ENCODE assay signal across 11 cellular contexts in genomic region chr4:109921384-109921808, GRCh38. TPM values are rescaled to one million over a fixed set of nuclear protein-coding genes. Genes with fewer than 3 reads are reported as not detected.
DNase-seq lines count a peak whose midpoint lies in the region; ATAC-seq, FAIRE-seq and TF ChIP-seq lines count a peak whose summit lies in the region.
"Had no signal": no experiment of that assay in that cellular context is flagged by ENCODE, and none has a peak within 500 bp of the region (broad histone marks: within the 10 kb centered on the region; RNA-seq: fewer than 3 reads in every experiment).

No MANE protein-coding gene starts in this region.

- ATAC-seq in pancreas, result peak; percentile 35 to 72 (median 52)
- no peak for ATAC-seq in activated T-cell treated with anti-CD3 and anti-CD28 coated beads, Interleukin-2, amount 50 U/mL, for 72 hours (replicated peaks in 1 of 2)

- no peak overlapping the region for H3K4me3 ChIP-seq in GM23248
- H3K4me3 ChIP-seq in pancreas, result no peak overlapping the region

- H3K4me2 ChIP-seq in GM23248 (ENCODE audit: unreplicated experiment), result no peak overlapping the region

- peak overlapping the region; percentile 22; the same call in 1 of the 2 replicates for H3K9ac ChIP-seq in GM23248

- intact Hi-C loops in pancreas (cut with DNase I), result no loop called here

- no peaks in the 10 kb centered on the region for H3K36me3 ChIP-seq in GM23248 (ENCODE audit: low read depth)
- H3K36me3 ChIP-seq in pancreas, result no peaks in the 10 kb centered on the region
- H3K36me3 ChIP-seq: WERI-Rb-1 had no signal

- H3K9me3 ChIP-seq in GM23248 (ENCODE audit: low read depth) (no peaks in the 10 kb centered on the region), pancreas (no peaks in the 10 kb centered on the region)

- peak; percentile 78 for FAIRE-seq in RCC 7860 (lab: Jason Lieb, UNC)
- FAIRE-seq in pancreas (lab: Jason Lieb, UNC), result no peak

- H3K27ac ChIP-seq in GM23248 (peak overlapping the region; percentile 31), pancreas (peak overlapping the region in 1 of 4 donors; percentile 42)
- H3K27ac ChIP-seq: WERI-Rb-1 had no signal

- H3K4me1 ChIP-seq in GM23248 (ENCODE audit: insufficient read depth) (peaks cover 7% of the 10 kb centered on the region), pancreas (peaks cover 11 to 28% (median 17%) of the 10 kb centered on the region in 3 donors)

- 7 to 19% methylated on average over 1 of the region's 1 CpG for WGBS in GM23248 (ENCODE audit: low coverage in 1 of 2, low lambda C conversion rate in 2 of 2, missing lambda C conversion rate in 2 of 2), 2 experiments
- WGBS in pancreas, 2 donors, result 27 to 29% methylated on average over 1 of the region's 1 CpG

- H3K4me3 Mint-ChIP-seq in activated T-cell treated with anti-CD3 and anti-CD28 coated beads, Interleukin-2, amount 50 U/mL, for 72 hours, result no peak overlapping the region
- H3K4me3 Mint-ChIP-seq: activated naive CD8-positive, alpha-beta T cell treated with anti-CD3 and anti-CD28 coated beads, Interleukin-2, amount 10 ng/mL, durations not matched to agents 7 days and 5 days had no signal

- in situ Hi-C loops in GM23248 (cut with MboI), result no loop called here

- peak; percentile 91 for DNase-seq in GM23248
- DNase-seq in RCC 7860 (ENCODE audit: low spot score), result peak; percentile 89
- DNase-seq in fibroblast of peridontal ligament (ENCODE audit: extremely low read depth), result peak; percentile 61
- DNase-seq in pancreas, result no peak
- no peak for DNase-seq in NCI-H1436 treated with DMSO at 0.1 percent for 48 hours (lab: John Stamatoyannopoulos, UW)
- DNase-seq in activated T-cell treated with anti-CD3 and anti-CD28 coated beads, Interleukin-2, amount 50 U/mL, for 72 hours, result no peak
- no peak for DNase-seq in NCI-H2107 (lab: John Stamatoyannopoulos, UW)
- DNase-seq in SK-N-DZ (ENCODE audit: low spot score), result no peak
- DNase-seq: activated naive CD8-positive, alpha-beta T cell treated with anti-CD3 and anti-CD28 coated beads, Interleukin-2, amount 10 ng/mL, durations not matched to agents 7 days and 5 days; NCI-H446; WERI-Rb-1 had no signal

- H4K20me1 ChIP-seq in GM23248 (ENCODE audit: insufficient read depth), result no peaks in the 10 kb centered on the region

- no peaks in the 10 kb centered on the region for H3K9me3 Mint-ChIP-seq in activated T-cell treated with anti-CD3 and anti-CD28 coated beads, Interleukin-2, amount 50 U/mL, for 72 hours
- H3K9me3 Mint-ChIP-seq: activated naive CD8-positive, alpha-beta T cell treated with anti-CD3 and anti-CD28 coated beads, Interleukin-2, amount 10 ng/mL, durations not matched to agents 7 days and 5 days had no signal

- no peaks in the 10 kb centered on the region for H3K36me3 Mint-ChIP-seq in activated T-cell treated with anti-CD3 and anti-CD28 coated beads, Interleukin-2, amount 50 U/mL, for 72 hours (ENCODE audit: insufficient read depth in 2 of 2)
- H3K36me3 Mint-ChIP-seq: activated naive CD8-positive, alpha-beta T cell treated with anti-CD3 and anti-CD28 coated beads, Interleukin-2, amount 10 ng/mL, durations not matched to agents 7 days and 5 days had no signal

- H3K27me3 ChIP-seq in GM23248 (replicated peaks; ENCODE audit: insufficient read depth), result no peaks in the 10 kb centered on the region
- H3K27me3 ChIP-seq in pancreas, result no peaks in the 10 kb centered on the region

- peaks cover 13% of the 10 kb centered on the region; the same call in 1 of the 2 replicates for H3F3A ChIP-seq in GM23248 (ENCODE audit: insufficient read depth)

- H3K4me1 Mint-ChIP-seq in activated T-cell treated with anti-CD3 and anti-CD28 coated beads, Interleukin-2, amount 50 U/mL, for 72 hours (ENCODE audit: low read depth), result peaks cover 9% of the 10 kb centered on the region
- H3K4me1 Mint-ChIP-seq: activated naive CD8-positive, alpha-beta T cell treated with anti-CD3 and anti-CD28 coated beads, Interleukin-2, amount 10 ng/mL, durations not matched to agents 7 days and 5 days had no signal

- H3K79me2 ChIP-seq in GM23248 (ENCODE audit: insufficient read depth), result no peaks in the 10 kb centered on the region

- H3K27me3 Mint-ChIP-seq in activated T-cell treated with anti-CD3 and anti-CD28 coated beads, Interleukin-2, amount 50 U/mL, for 72 hours (ENCODE audit: low read depth), result peaks cover 4% of the 10 kb centered on the region

- H3K27ac Mint-ChIP-seq in activated T-cell treated with anti-CD3 and anti-CD28 coated beads, Interleukin-2, amount 50 U/mL, for 72 hours, result no peak overlapping the region
- H3K27ac Mint-ChIP-seq: activated naive CD8-positive, alpha-beta T cell treated with anti-CD3 and anti-CD28 coated beads, Interleukin-2, amount 10 ng/mL, durations not matched to agents 7 days and 5 days had no signal

- no peak overlapping the region for H2AFZ ChIP-seq in GM23248

- H3K9me2 ChIP-seq in GM23248 (ENCODE audit: insufficient read depth), result no peaks in the 10 kb centered on the region

- no peak for TF ChIP-seq CTCF in pancreas (IDR thresholded peaks at IDR 0.05)

RNA-seq across cellular contexts. Expression of gene EGF, which starts 8.7 kb away (rescaled TPM):
- 0.13 and 0.43 TPM in 2 replicates for total RNA-seq in GM23248 (2014; rRNA removed; shearing (Covaris generic))
- not detected in 2 replicates for polyA plus RNA-seq in GM23248 (2016; fragmentation: Nextera tagmentation; extraction: Ambion mirVana)
- 10 to 100 TPM; 17.8 to 67.2 (median 28.0) TPM for total RNA-seq in pancreas
- polyA plus RNA-seq in pancreas, result 10 to 100 TPM; 12.8 to 17.1 TPM
- not detected for total RNA-seq in activated T-cell treated with anti-CD3 and anti-CD28 coated beads, Interleukin-2, amount 50 U/mL, for 72 hours
- not detected in 2 replicates for polyA plus RNA-seq in SK-N-DZ (2014; cell fraction: cytosol; rRNA removed)
- not detected in 2 replicates for polyA plus RNA-seq in SK-N-DZ (2014; cell fraction: nucleus; rRNA removed)
- total RNA-seq: activated naive CD8-positive, alpha-beta T cell treated with anti-CD3 and anti-CD28 coated beads, Interleukin-2, amount 10 ng/mL, durations not matched to agents 7 days and 5 days had no signal

Comparison
In these comparisons a context has a peak if more than half of its experiments do, and no peak if none do; other contexts are left out.
1. DNase-seq: peak in GM23248 (single experiment), RCC 7860 (single experiment) and fibroblast of peridontal ligament (single experiment); none in pancreas (0 of 6), NCI-H1436 treated with DMSO at 0.1 percent for 48 hours (single experiment), activated T-cell treated with anti-CD3 and anti-CD28 coated beads, Interleukin-2, amount 50 U/mL, for 72 hours (0 of 2), NCI-H2107 (single experiment) and SK-N-DZ (single experiment).
2. ATAC-seq: peak in pancreas (4 of 4); none in activated T-cell treated with anti-CD3 and anti-CD28 coated beads, Interleukin-2, amount 50 U/mL, for 72 hours (0 of 2).
3. RNA of gene EGF, which starts 8.7 kb away (total RNA-seq): 17.8 to 67.2 TPM in pancreas; 0.13 to 0.43 TPM in GM23248 and not detected in activated T-cell treated with anti-CD3 and anti-CD28 coated beads, Interleukin-2, amount 50 U/mL, for 72 hours; every median in the first group is over 10 times any median in the second.